Comparison of ENCODE assay signal across 2 cellular contexts in genomic region chr1:14637233-14637632, GRCh38.
TF ChIP-seq lines count a peak whose summit lies in the region.

No MANE protein-coding gene starts in this region.

TF ChIP-seq in HepG2, 621 proteins besides CTCF, POLR2A, EP300 and RAD21:
- TF ChIP-seq ZNF629 (CRISPR knock-in tag; conservative IDR thresholded peaks at IDR 0.05) = peak; percentile 70
- no peak for TF ChIP-seq BRD4 (CRISPR knock-in tag; IDR thresholded peaks at IDR 0.05)
TF ChIP-seq in HepG2: peak in this region for 1.

TF ChIP-seq in H1, 55 proteins besides CTCF, POLR2A, EP300 and RAD21:
- peak; percentile 57; the same call in 1 of the 2 replicates for TF ChIP-seq KDM1A (IDR thresholded peaks at IDR 0.05; ENCODE audit: borderline replicate concordance, low read length)
- TF ChIP-seq SP1 (IDR thresholded peaks at IDR 0.05; ENCODE audit: low read depth, low read length) = no peak
